ENCODE assay signal across 8 cellular contexts in genomic region chr17:38333635-38334295, GRCh38. TPM values are rescaled to one million over a fixed set of nuclear protein-coding genes. Genes with fewer than 3 reads are reported as not detected.
DNase-seq lines count a peak whose midpoint lies in the region; ATAC-seq and TF ChIP-seq lines count a peak whose summit lies in the region.

No MANE protein-coding gene starts in this region.

- H3K27ac Mint-ChIP-seq in activated B cell treated with CpG ODN at 0.5 μM for 24 hours = peak overlapping the region; percentile 42

- ATAC-seq in activated B cell treated with CpG ODN at 0.5 μM for 24 hours (ENCODE audit: low read depth) = no peak
- ATAC-seq in esophagus mucosa = peak; percentile 39
- no peak for ATAC-seq in GM21723 (IDR thresholded peaks at IDR 0.05; ENCODE audit: unreplicated experiment)
- no peak for ATAC-seq in HG03460 (IDR thresholded peaks at IDR 0.05; ENCODE audit: unreplicated experiment)
- no peak for ATAC-seq in GM21825 (IDR thresholded peaks at IDR 0.05; ENCODE audit: unreplicated experiment)

- no peak for TF ChIP-seq CTCF in activated B cell treated with CpG ODN at 0.5 μM for 24 hours (IDR thresholded peaks at IDR 0.05)

- H3K4me1 Mint-ChIP-seq in activated B cell treated with CpG ODN at 0.5 μM for 24 hours = no peaks in the 10 kb centered on the region

- CTCF ChIA-PET in activated B cell treated with CpG ODN at 0.5 μM for 24 hours (lab: Charles Lee) = interaction anchor here (1.2 to 1.3 kb wide), 2 partner anchors 12 to 19 kb away, joined by 3 read pairs; no protein-coding TSS in a partner anchor

- peaks cover 20% of the 10 kb centered on the region for H3K27me3 Mint-ChIP-seq in activated B cell treated with CpG ODN at 0.5 μM for 24 hours

- DNase-seq in DMS153 treated with DMSO at 0.1 percent for 48 hours (lab: John Stamatoyannopoulos, UW; ENCODE audit: unreplicated experiment) = peak; percentile 27
- DNase-seq in HuH-7 (ENCODE audit: low spot score) = peak; percentile 89
- DNase-seq in activated B cell treated with CpG ODN at 0.5 μM for 24 hours = no peak
- peak; percentile 30 to 58 (median 42) for DNase-seq in stimulated activated CD4-positive, alpha-beta T cell treated with anti-CD3 and anti-CD28 coated beads, Interleukin-12 subunit alpha, Interleukin-12 subunit beta, amount 100 ng/mL, for 48 hours (ENCODE audit: low read depth in 2 of 3, low spot score in 1 of 3)

- POLR2A ChIA-PET in activated B cell treated with CpG ODN at 0.5 μM for 24 hours (lab: Charles Lee) = no interaction called here

- no peaks in the 10 kb centered on the region for H3K9me3 Mint-ChIP-seq in activated B cell treated with CpG ODN at 0.5 μM for 24 hours

- intact Hi-C loops in activated B cell treated with CpG ODN at 0.5 μM for 24 hours (cut with micrococcal nuclease) = no loop called here

- H3K36me3 Mint-ChIP-seq in activated B cell treated with CpG ODN at 0.5 μM for 24 hours (ENCODE audit: low read depth) = no peaks in the 10 kb centered on the region

- H3K4me3 Mint-ChIP-seq in activated B cell treated with CpG ODN at 0.5 μM for 24 hours = no peak overlapping the region

RNA-seq across cellular contexts. Expression of gene GPR179, which starts 10.0 kb away (rescaled TPM):
- total RNA-seq in activated B cell treated with CpG ODN at 0.5 μM for 24 hours (0.07 TPM in 1 of 2 replicates, not detected in the other), esophagus mucosa (not detected)

RNA-seq across cellular contexts. Expression of gene SOCS7, which starts 17.9 kb away (rescaled TPM):
- 12.8 and 14.0 TPM in 2 replicates for total RNA-seq in activated B cell treated with CpG ODN at 0.5 μM for 24 hours
- total RNA-seq in esophagus mucosa = 11.9 TPM

RNA-seq across cellular contexts. Expression of gene MRPL45, which starts 36.8 kb away (rescaled TPM):
- 33.6 and 33.9 TPM in 2 replicates for total RNA-seq in activated B cell treated with CpG ODN at 0.5 μM for 24 hours
- 27.1 TPM for total RNA-seq in esophagus mucosa
